ENCODE assay signal across 8 cellular contexts in the genomic region with DNA sequence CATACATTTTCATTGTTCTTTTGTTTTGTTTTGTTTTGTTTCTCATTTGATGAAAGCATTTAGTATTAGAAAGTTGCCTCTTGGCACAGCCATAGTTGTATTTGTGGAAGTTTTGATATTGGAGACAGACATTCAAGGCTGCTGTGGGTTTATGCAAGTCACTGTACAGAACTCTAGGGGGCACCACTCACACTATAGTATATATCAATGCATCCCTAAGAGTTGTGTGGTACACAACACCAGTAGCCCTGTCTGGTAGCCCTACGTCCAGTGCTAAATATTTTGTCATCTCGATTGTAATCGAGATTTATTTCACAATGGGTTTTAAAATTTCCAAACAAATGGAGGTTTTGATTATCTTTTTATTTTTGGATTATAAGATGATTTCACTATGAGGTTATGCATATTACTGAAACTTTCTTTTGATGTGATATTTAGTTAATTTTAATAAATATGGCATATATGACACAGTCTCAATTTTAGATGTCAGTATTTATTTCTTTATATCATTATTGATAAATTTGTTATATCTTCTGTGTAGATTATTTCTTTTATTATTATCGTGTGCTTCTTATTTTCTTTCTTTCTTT.
DNase-seq lines count a peak whose midpoint lies in the region; ATAC-seq and TF ChIP-seq lines count a peak whose summit lies in the region.

No MANE protein-coding gene starts in this region.

- no peaks in the 10 kb centered on the region for H3K27me3 ChIP-seq in upper lobe of right lung

- H3K27me3 Mint-ChIP-seq in activated CD4-positive, alpha-beta T cell treated with anti-CD3 and anti-CD28 coated beads, Interleukin-2, amount 10 ng/mL, durations not matched to agents 7 days and 5 days, result peaks cover 4% of the 10 kb centered on the region

- H3K36me3 Mint-ChIP-seq in activated CD4-positive, alpha-beta T cell treated with anti-CD3 and anti-CD28 coated beads, Interleukin-2, amount 10 ng/mL, durations not matched to agents 7 days and 5 days (ENCODE audit: low read depth), result no peaks in the 10 kb centered on the region

- H3K4me3 Mint-ChIP-seq in activated CD4-positive, alpha-beta T cell treated with anti-CD3 and anti-CD28 coated beads, Interleukin-2, amount 10 ng/mL, durations not matched to agents 7 days and 5 days, result no peak overlapping the region

- no peak overlapping the region for H3K27ac Mint-ChIP-seq in activated CD4-positive, alpha-beta T cell treated with anti-CD3 and anti-CD28 coated beads, Interleukin-2, amount 10 ng/mL, durations not matched to agents 7 days and 5 days

- H3K36me3 ChIP-seq in upper lobe of right lung, result no peaks in the 10 kb centered on the region

- H3K4me1 Mint-ChIP-seq in activated CD4-positive, alpha-beta T cell treated with anti-CD3 and anti-CD28 coated beads, Interleukin-2, amount 10 ng/mL, durations not matched to agents 7 days and 5 days, result no peaks in the 10 kb centered on the region

- TF ChIP-seq CTCF in upper lobe of right lung (IDR thresholded peaks at IDR 0.05), result peak; percentile 68

- in situ Hi-C loops in Caki2 (cut with HindIII; ENCODE audit: low pct_unique_long_range_greater_than_20kb, low sequenced_read_pairs), result no loop called here

- POLR2A ChIA-PET in activated CD4-positive, alpha-beta T cell treated with anti-CD3 and anti-CD28 coated beads, Interleukin-2, amount 10 ng/mL, durations not matched to agents 7 days and 5 days (lab: Charles Lee), result no interaction called here

- intact Hi-C loops in upper lobe of right lung (cut with DNase I), result no loop called here

- no peak overlapping the region for H3K27ac ChIP-seq in upper lobe of right lung

- H3K9me3 Mint-ChIP-seq in activated CD4-positive, alpha-beta T cell treated with anti-CD3 and anti-CD28 coated beads, Interleukin-2, amount 10 ng/mL, durations not matched to agents 7 days and 5 days, result no peaks in the 10 kb centered on the region

- CTCF ChIA-PET in activated CD4-positive, alpha-beta T cell treated with anti-CD3 and anti-CD28 coated beads, Interleukin-2, amount 10 ng/mL, durations not matched to agents 7 days and 5 days (lab: Charles Lee), result no interaction called here

- DNase-seq in Caki2 (ENCODE audit: low read depth) (peak; percentile 27), NCI-H2081 treated with DMSO at 0.1 percent for 48 hours (lab: John Stamatoyannopoulos, UW) (peak; percentile 66), iPS-NIHi11 (ENCODE audit: low spot score) (peak; percentile 68), upper lobe of right lung (no peak)
- peak; percentile 44 for DNase-seq in activated CD4-positive, alpha-beta T cell treated with anti-CD3 and anti-CD28 coated beads, Interleukin-2, amount 10 ng/mL, durations not matched to agents 7 days and 5 days

- ATAC-seq in GM18517 (IDR thresholded peaks at IDR 0.05; ENCODE audit: unreplicated experiment), result peak; percentile 90
- peak; percentile 57 for ATAC-seq in HG03025 (IDR thresholded peaks at IDR 0.05; ENCODE audit: low FRiP score, unreplicated experiment)
- ATAC-seq in upper lobe of right lung, result peak; percentile 94
- ATAC-seq in GM21423 (IDR thresholded peaks at IDR 0.05; ENCODE audit: unreplicated experiment), result no peak

- no peaks in the 10 kb centered on the region for H3K4me1 ChIP-seq in upper lobe of right lung

- no peak overlapping the region for H3K4me3 ChIP-seq in upper lobe of right lung

- no peaks in the 10 kb centered on the region for H3K9me3 ChIP-seq in upper lobe of right lung
